Comparison of ENCODE assay signal across 13 cellular contexts in genomic region chr6:30091577-30092381, GRCh38. TPM values are rescaled to one million over a fixed set of nuclear protein-coding genes. Genes with fewer than 3 reads are reported as not detected.
DNase-seq lines count a peak whose midpoint lies in the region; ATAC-seq and TF ChIP-seq lines count a peak whose summit lies in the region.
"Had no signal": no experiment of that assay in that cellular context is flagged by ENCODE, and none has a peak within 500 bp of the region (broad histone marks: within the 10 kb centered on the region; RNA-seq: fewer than 3 reads in every experiment).

No MANE protein-coding gene starts in this region.

- POLR2A ChIA-PET in activated naive CD8-positive, alpha-beta T cell treated with anti-CD3 and anti-CD28 coated beads, Interleukin-2, amount 10 ng/mL, durations not matched to agents 7 days and 5 days (lab: Charles Lee): no interaction called here

- peaks cover 82% of the 10 kb centered on the region for H3K27me3 Mint-ChIP-seq in activated naive CD8-positive, alpha-beta T cell treated with anti-CD3 and anti-CD28 coated beads, Interleukin-2, amount 10 ng/mL, durations not matched to agents 7 days and 5 days
- H3K27me3 Mint-ChIP-seq in activated naive CD8-positive, alpha-beta T cell treated with anti-CD3 and anti-CD28 coated beads for 36 hours: peaks cover 71% of the 10 kb centered on the region

- peaks cover 15 to 24% (median 24%) of the 10 kb centered on the region in 3 donors for H3K27me3 ChIP-seq in gastrocnemius medialis

- peaks cover 4% of the 10 kb centered on the region for H3K4me1 Mint-ChIP-seq in activated naive CD8-positive, alpha-beta T cell treated with anti-CD3 and anti-CD28 coated beads, Interleukin-2, amount 10 ng/mL, durations not matched to agents 7 days and 5 days
- no peaks in the 10 kb centered on the region for H3K4me1 Mint-ChIP-seq in activated naive CD8-positive, alpha-beta T cell treated with anti-CD3 and anti-CD28 coated beads for 36 hours

- intact Hi-C loops in gastrocnemius medialis (cut with DNase I; ENCODE audit: low total_unique reads) (no loop called here), posterior vena cava (cut with DNase I) (no loop called here)

- H3K4me3 Mint-ChIP-seq in activated naive CD8-positive, alpha-beta T cell treated with anti-CD3 and anti-CD28 coated beads, Interleukin-2, amount 10 ng/mL, durations not matched to agents 7 days and 5 days: no peak overlapping the region
- H3K4me3 Mint-ChIP-seq in activated naive CD8-positive, alpha-beta T cell treated with anti-CD3 and anti-CD28 coated beads for 36 hours: no peak overlapping the region
- H3K4me3 Mint-ChIP-seq: activated naive CD4-positive, alpha-beta T cell treated with anti-CD3 and anti-CD28 coated beads, Interleukin-2, amount 50 U/mL, for 24 hours had no signal

- no peaks in the 10 kb centered on the region for H3K9me3 Mint-ChIP-seq in activated naive CD8-positive, alpha-beta T cell treated with anti-CD3 and anti-CD28 coated beads, Interleukin-2, amount 10 ng/mL, durations not matched to agents 7 days and 5 days
- no peaks in the 10 kb centered on the region for H3K9me3 Mint-ChIP-seq in activated naive CD8-positive, alpha-beta T cell treated with anti-CD3 and anti-CD28 coated beads for 36 hours
- H3K9me3 Mint-ChIP-seq: activated naive CD4-positive, alpha-beta T cell treated with anti-CD3 and anti-CD28 coated beads, Interleukin-2, amount 50 U/mL, for 24 hours had no signal

- TF ChIP-seq POLR2A in gastrocnemius medialis (IDR thresholded peaks at IDR 0.05): no peak

- no peak for DNase-seq in activated naive CD8-positive, alpha-beta T cell treated with anti-CD3 and anti-CD28 coated beads, Interleukin-2, amount 10 ng/mL, durations not matched to agents 7 days and 5 days
- no peak for DNase-seq in activated naive CD8-positive, alpha-beta T cell treated with anti-CD3 and anti-CD28 coated beads for 36 hours
- DNase-seq in amniotic epithelial cell (ENCODE audit: low read depth) (peak; percentile 58), islet precursor cell (peak; percentile 73), ureter (ENCODE audit: low spot score) (peak; percentile 73), NCI-H1092 treated with DMSO at 0.1 percent for 48 hours (lab: John Stamatoyannopoulos, UW) (no peak), gastrocnemius medialis (no peak), posterior vena cava (ENCODE audit: low spot score) (no peak)
- DNase-seq: AML-193, NCI-H146, spleen had no signal

- no peaks in the 10 kb centered on the region for H3K4me1 ChIP-seq in gastrocnemius medialis
- H3K4me1 ChIP-seq: spleen had no signal

- H3K27ac Mint-ChIP-seq in activated naive CD8-positive, alpha-beta T cell treated with anti-CD3 and anti-CD28 coated beads, Interleukin-2, amount 10 ng/mL, durations not matched to agents 7 days and 5 days: peak overlapping the region; percentile 15
- H3K27ac Mint-ChIP-seq in activated naive CD8-positive, alpha-beta T cell treated with anti-CD3 and anti-CD28 coated beads for 36 hours: no peak overlapping the region
- H3K27ac Mint-ChIP-seq: activated naive CD4-positive, alpha-beta T cell treated with anti-CD3 and anti-CD28 coated beads, Interleukin-2, amount 50 U/mL, for 24 hours had no signal

- H3K9me3 ChIP-seq in gastrocnemius medialis: no peaks in the 10 kb centered on the region
- H3K9me3 ChIP-seq: spleen had no signal

- no peaks in the 10 kb centered on the region for H3K36me3 ChIP-seq in gastrocnemius medialis
- H3K36me3 ChIP-seq: spleen had no signal

- H3K27ac ChIP-seq in gastrocnemius medialis: no peak overlapping the region

- no peak for ATAC-seq in activated naive CD8-positive, alpha-beta T cell treated with anti-CD3 and anti-CD28 coated beads, Interleukin-2, amount 10 ng/mL, durations not matched to agents 7 days and 5 days (ENCODE audit: low read depth)
- ATAC-seq in gastrocnemius medialis: no peak

- in situ Hi-C loops in gastrocnemius medialis (cut with MboI; ENCODE audit: low sequenced_read_pairs in 4 of 4): no loop called here

- H3K36me3 Mint-ChIP-seq in activated naive CD8-positive, alpha-beta T cell treated with anti-CD3 and anti-CD28 coated beads, Interleukin-2, amount 10 ng/mL, durations not matched to agents 7 days and 5 days: no peaks in the 10 kb centered on the region
- H3K36me3 Mint-ChIP-seq in activated naive CD8-positive, alpha-beta T cell treated with anti-CD3 and anti-CD28 coated beads for 36 hours: no peaks in the 10 kb centered on the region
- H3K36me3 Mint-ChIP-seq: activated naive CD4-positive, alpha-beta T cell treated with anti-CD3 and anti-CD28 coated beads, Interleukin-2, amount 50 U/mL, for 24 hours had no signal

- H3K4me3 ChIP-seq in gastrocnemius medialis: no peak overlapping the region
- H3K4me3 ChIP-seq: spleen had no signal

- TF ChIP-seq CTCF in gastrocnemius medialis (IDR thresholded peaks at IDR 0.05 in 4 of 5, conservative IDR thresholded peaks at IDR 0.05 in 1 of 5): no peak

RNA-seq across cellular contexts. Expression of gene RNF39, which starts 16.2 kb away (rescaled TPM):
- not detected for total RNA-seq in activated naive CD8-positive, alpha-beta T cell treated with anti-CD3 and anti-CD28 coated beads, Interleukin-2, amount 10 ng/mL, durations not matched to agents 7 days and 5 days
- total RNA-seq in activated naive CD8-positive, alpha-beta T cell treated with anti-CD3 and anti-CD28 coated beads for 36 hours: not detected
- total RNA-seq in ureter: 0.65 TPM
- total RNA-seq in gastrocnemius medialis: not detected
- total RNA-seq in posterior vena cava: not detected
- total RNA-seq: spleen; T-helper 2 cell treated with Interferon-gamma antibody and Interleukin-4, amounts not matched to agents 100 ng/mL and 5 ng/mL, for 36 hours had no signal

RNA-seq across cellular contexts. Expression of gene TRIM31, which starts 21.1 kb away (rescaled TPM):
- total RNA-seq in activated naive CD8-positive, alpha-beta T cell treated with anti-CD3 and anti-CD28 coated beads, Interleukin-2, amount 10 ng/mL, durations not matched to agents 7 days and 5 days: not detected
- not detected for total RNA-seq in activated naive CD8-positive, alpha-beta T cell treated with anti-CD3 and anti-CD28 coated beads for 36 hours
- total RNA-seq in ureter (0.78 TPM), gastrocnemius medialis (under 1 TPM in 1 of 4 donors, not detected in 3; 0.39 TPM), posterior vena cava (not detected)
- total RNA-seq: spleen; T-helper 2 cell treated with Interferon-gamma antibody and Interleukin-4, amounts not matched to agents 100 ng/mL and 5 ng/mL, for 36 hours had no signal

RNA-seq across cellular contexts. Expression of gene PPP1R11, which starts 24.8 kb away (rescaled TPM):
- 10 to 100 TPM; 52.5 to 53.8 TPM for total RNA-seq in activated naive CD8-positive, alpha-beta T cell treated with anti-CD3 and anti-CD28 coated beads, Interleukin-2, amount 10 ng/mL, durations not matched to agents 7 days and 5 days
- 10 to 100 TPM; 37.4 to 39.8 TPM for total RNA-seq in activated naive CD8-positive, alpha-beta T cell treated with anti-CD3 and anti-CD28 coated beads for 36 hours
- total RNA-seq in ureter (76.0 TPM), gastrocnemius medialis (10 to 100 TPM; 34.0 to 72.4 (median 49.9) TPM), posterior vena cava (10 to 100 TPM; 45.0 to 53.4 TPM)

RNA-seq across cellular contexts. Expression of gene POLR1H, which starts 30.7 kb away (rescaled TPM):
- total RNA-seq in activated naive CD8-positive, alpha-beta T cell treated with anti-CD3 and anti-CD28 coated beads, Interleukin-2, amount 10 ng/mL, durations not matched to agents 7 days and 5 days: 10 to 100 TPM; 55.5 to 55.6 TPM
- total RNA-seq in activated naive CD8-positive, alpha-beta T cell treated with anti-CD3 and anti-CD28 coated beads for 36 hours: 10 to 100 TPM; 45.3 to 50.6 TPM
- total RNA-seq in ureter (33.2 TPM), gastrocnemius medialis (10 to 100 TPM; 23.8 to 41.6 (median 27.9) TPM), posterior vena cava (10 to 100 TPM; 15.5 to 17.0 TPM)

RNA-seq across cellular contexts. Expression of gene TRIM40, which starts 44.2 kb away (rescaled TPM):
- total RNA-seq in activated naive CD8-positive, alpha-beta T cell treated with anti-CD3 and anti-CD28 coated beads, Interleukin-2, amount 10 ng/mL, durations not matched to agents 7 days and 5 days: not detected
- total RNA-seq in activated naive CD8-positive, alpha-beta T cell treated with anti-CD3 and anti-CD28 coated beads for 36 hours: not detected
- total RNA-seq in ureter (not detected), gastrocnemius medialis (not detected), posterior vena cava (not detected)
- total RNA-seq: T-helper 2 cell treated with Interferon-gamma antibody and Interleukin-4, amounts not matched to agents 100 ng/mL and 5 ng/mL, for 36 hours had no signal

Comparison
In these comparisons a context has a peak if more than half of its experiments do, and no peak if none do; other contexts are left out.
1. DNase-seq: peak in amniotic epithelial cell (single experiment), islet precursor cell (single experiment) and ureter (single experiment); none in activated naive CD8-positive, alpha-beta T cell treated with anti-CD3 and anti-CD28 coated beads, Interleukin-2, amount 10 ng/mL, durations not matched to agents 7 days and 5 days (single experiment), activated naive CD8-positive, alpha-beta T cell treated with anti-CD3 and anti-CD28 coated beads for 36 hours (single experiment), NCI-H1092 treated with DMSO at 0.1 percent for 48 hours (single experiment), gastrocnemius medialis (0 of 2) and posterior vena cava (single experiment).